Comparison of ENCODE assay signal across 14 cellular contexts in genomic region chr10:29160110-29160669, GRCh38.
DNase-seq lines count a peak whose midpoint lies in the region; ATAC-seq, FAIRE-seq and TF ChIP-seq lines count a peak whose summit lies in the region.
"Had no signal": no experiment of that assay in that cellular context is flagged by ENCODE, and none has a peak within 500 bp of the region (broad histone marks: within the 10 kb centered on the region; RNA-seq: fewer than 3 reads in every experiment).

No MANE protein-coding gene starts in this region.

- no peak for TF ChIP-seq POLR2A in lower leg skin (IDR thresholded peaks at IDR 0.05)

- DNase-seq in ACHN (peak; percentile 78), HTR-8/SVneo (ENCODE audit: insufficient read length, low spot score) (peak; percentile 60), astrocyte of the spinal cord (ENCODE audit: low read depth, low spot score) (peak; percentile 89), lower leg skin (ENCODE audit: low spot score in 2 of 2) (no peak), medulla oblongata (ENCODE audit: extremely low spot score) (no peak)
- DNase-seq: natural killer cell, NCI-H446 had no signal

- H3K9me3 ChIP-seq in iPS-20b (ENCODE audit: insufficient read depth, low read depth, low read length): peaks cover 5% of the 10 kb centered on the region
- H3K9me3 ChIP-seq: BLaER1 had no signal

- H3K27ac ChIP-seq in iPS-20b (ENCODE audit: low read length): peak overlapping the region; percentile 94
- H3K27ac ChIP-seq: BLaER1, VCaP had no signal

- 81 to 82% methylated on average over 6 to 7 of the region's 7 CpGs for WGBS in lower leg skin, 2 donors

- H3K4me3 ChIP-seq in astrocyte of the spinal cord (ENCODE audit: low read depth, low read length): no peak overlapping the region
- no peak overlapping the region for H3K4me3 ChIP-seq in iPS-20b (ENCODE audit: low read length)
- no peak overlapping the region for H3K4me3 ChIP-seq in lower leg skin (ENCODE audit: low read depth, poor library complexity, severe bottlenecking)
- H3K4me3 ChIP-seq: BLaER1 had no signal

- ATAC-seq in HG02588 (IDR thresholded peaks at IDR 0.05; ENCODE audit: unreplicated experiment): no peak
- no peak for ATAC-seq in GM21737 (IDR thresholded peaks at IDR 0.05; ENCODE audit: unreplicated experiment)
- ATAC-seq: activated T-helper 17 cell treated with anti-CD3 and anti-CD28 coated beads, Interleukin-2, amount 50 U/mL, for 72 hours; natural killer cell had no signal

- no peaks in the 10 kb centered on the region for H3K27me3 ChIP-seq in iPS-20b (ENCODE audit: insufficient read depth, low read length)
- H3K27me3 ChIP-seq: BLaER1 had no signal

- TF ChIP-seq CTCF in astrocyte of the spinal cord (IDR thresholded peaks at IDR 0.05; ENCODE audit: low read depth, low read length) (no peak), lower leg skin (IDR thresholded peaks at IDR 0.05) (no peak)

- H3K36me3 ChIP-seq in iPS-20b (ENCODE audit: insufficient read depth, low read depth, low read length): no peaks in the 10 kb centered on the region
- H3K36me3 ChIP-seq: BLaER1 had no signal

- in situ Hi-C loops in ACHN (cut with HindIII; ENCODE audit: low pct_ligation_motif_present, low pct_unique_long_range_greater_than_20kb, low sequenced_read_pairs) (no loop called here), astrocyte of the spinal cord (cut with HindIII; ENCODE audit: low sequenced_read_pairs) (no loop called here)

- peaks cover 11% of the 10 kb centered on the region for H3K4me1 ChIP-seq in iPS-20b (ENCODE audit: insufficient read depth, low read length)
- H3K4me1 ChIP-seq: BLaER1 had no signal

- intact Hi-C loops in lower leg skin (cut with DNase I; ENCODE audit: low total_unique reads): no loop called here

- FAIRE-seq in HTR-8/SVneo (lab: Jason Lieb, UNC): peak; percentile 48
- FAIRE-seq: GM12891 had no signal

- peak overlapping the region; percentile 30 for H3K9ac ChIP-seq in iPS-20b (ENCODE audit: low read depth, low read length)
- H3K9ac ChIP-seq: BLaER1 had no signal

Comparison
In these comparisons a context has a peak if more than half of its experiments do, and no peak if none do; other contexts are left out.
1. DNase-seq: peak in ACHN (single experiment), HTR-8/SVneo (single experiment) and astrocyte of the spinal cord (single experiment); none in lower leg skin (0 of 2) and medulla oblongata (single experiment).